Comparison of ENCODE assay signal across 19 cellular contexts in genomic region chr7:50513166-50513871, GRCh38. TPM values are rescaled to one million over a fixed set of nuclear protein-coding genes. Genes with fewer than 3 reads are reported as not detected.
DNase-seq lines count a peak whose midpoint lies in the region; ATAC-seq, FAIRE-seq and TF ChIP-seq lines count a peak whose summit lies in the region.
"Had no signal": no experiment of that assay in that cellular context is flagged by ENCODE, and none has a peak within 500 bp of the region (broad histone marks: within the 10 kb centered on the region; RNA-seq: fewer than 3 reads in every experiment).

No MANE protein-coding gene starts in this region.

- H3K4me1 Mint-ChIP-seq in H9, result peaks cover 12 to 18% of the 10 kb centered on the region in 2 experiments
- no peaks in the 10 kb centered on the region for H3K4me1 Mint-ChIP-seq in naive thymus-derived CD8-positive, alpha-beta T cell

- H4K8ac ChIP-seq in H9 (replicated peaks; ENCODE audit: insufficient read length, low read depth, low read length), result no peak overlapping the region
- H4K8ac ChIP-seq in trophoblast cell (ENCODE audit: low read depth, low read length), result no peak overlapping the region

- H3K23ac ChIP-seq in H9 (ENCODE audit: insufficient read length, low read depth, low read length), result no peak overlapping the region
- H3K23ac ChIP-seq in trophoblast cell (ENCODE audit: low read length), result peak overlapping the region; percentile 89

- H3K56ac ChIP-seq in H9 (ENCODE audit: insufficient read length, low read depth, low read length), result no peak overlapping the region

- dilution Hi-C loops in keratinocyte (cut with MboI; ENCODE audit: extremely low pct_ligation_motif_present, low sequenced_read_pairs), result no loop called here

- H2BK12ac ChIP-seq in H9 (ENCODE audit: insufficient read length, low read depth, low read length), result no peak overlapping the region
- no peak overlapping the region for H2BK12ac ChIP-seq in trophoblast cell (ENCODE audit: low read length)

- no CpG with 5 or more reads among the region's 14 CpGs for WGBS in H9 (ENCODE audit: extremely low coverage, insufficient read length, low lambda C conversion rate)
- WGBS in trophoblast cell (ENCODE audit: extremely low coverage, insufficient coverage, insufficient read length), result no CpG with 5 or more reads among the region's 14 CpGs

- no peak overlapping the region for H3T11ph ChIP-seq in H9 (ENCODE audit: low read length)

- H3K18ac ChIP-seq in H9 (ENCODE audit: insufficient read length, low read depth, low read length), result no peak overlapping the region
- no peak overlapping the region for H3K18ac ChIP-seq in trophoblast cell (ENCODE audit: low read length)

- peak overlapping the region in 2 of 3 experiments; percentile 13 to 87; a peak in 3 of 7 replicates for H3K27ac Mint-ChIP-seq in H9
- H3K27ac Mint-ChIP-seq in naive thymus-derived CD8-positive, alpha-beta T cell, result peak overlapping the region in 1 of 10 donors; percentile 45
- H3K27ac Mint-ChIP-seq: CD8-positive, alpha-beta T cell had no signal

- H3K27me3 ChIP-seq in H9 (ENCODE audit: insufficient read depth, low read length) (no peaks in the 10 kb centered on the region), keratinocyte (ENCODE audit: control insufficient read depth, extremely low read depth, insufficient read depth, low read length) (no peaks in the 10 kb centered on the region), trophoblast cell (ENCODE audit: insufficient read depth, low read length) (no peaks in the 10 kb centered on the region)
- H3K27me3 ChIP-seq: Peyer's patch had no signal

- no peak overlapping the region for H4K5ac ChIP-seq in H9 (ENCODE audit: insufficient read length, low read depth, low read length)

- H3K36me3 ChIP-seq in keratinocyte (ENCODE audit: control insufficient read depth in 2 of 2, extremely low read depth in 1 of 2, insufficient read depth in 2 of 2, low read length in 2 of 2), result no peaks in the 10 kb centered on the region
- H3K36me3 ChIP-seq in trophoblast cell (ENCODE audit: control insufficient read depth in 1 of 2, insufficient read depth in 2 of 2, low read length in 2 of 2), result no peaks in the 10 kb centered on the region
- H3K36me3 ChIP-seq: HAP-1 had no signal

- ATAC-seq in naive thymus-derived CD8-positive, alpha-beta T cell, result no peak
- ATAC-seq in HG03342 (IDR thresholded peaks at IDR 0.05; ENCODE audit: unreplicated experiment) (no peak), HG03565 (IDR thresholded peaks at IDR 0.05; ENCODE audit: unreplicated experiment) (no peak)
- ATAC-seq: CD8-positive, alpha-beta T cell had no signal

- H4K20me1 ChIP-seq in H9 (ENCODE audit: control insufficient read depth, insufficient read depth, insufficient read length), result no peaks in the 10 kb centered on the region
- H4K20me1 ChIP-seq in keratinocyte (ENCODE audit: control insufficient read depth, extremely low read depth, insufficient read depth, low read length), result no peaks in the 10 kb centered on the region

- peaks cover 16 to 21% of the 10 kb centered on the region in 2 experiments; a peak in 4 of 5 replicates for H3K9me3 Mint-ChIP-seq in H9
- H3K9me3 Mint-ChIP-seq in naive thymus-derived CD8-positive, alpha-beta T cell, result peaks cover 0 to 22% (median 12%) of the 10 kb centered on the region in 9 donors
- H3K9me3 Mint-ChIP-seq: CD8-positive, alpha-beta T cell had no signal

- no peaks in the 10 kb centered on the region for H3K9me3 ChIP-seq in H9 (ENCODE audit: control insufficient read depth, low read depth, low read length)
- no peaks in the 10 kb centered on the region for H3K9me3 ChIP-seq in keratinocyte (ENCODE audit: control insufficient read depth, low read depth, low read length)
- no peaks in the 10 kb centered on the region for H3K9me3 ChIP-seq in trophoblast cell (ENCODE audit: insufficient read depth, low read depth, low read length)
- H3K9me3 ChIP-seq: HAP-1, Peyer's patch, SK-N-SH had no signal

- no peak overlapping the region for H2BK15ac ChIP-seq in H9 (ENCODE audit: low read depth, low read length)

- H3K23me2 ChIP-seq in H9 (ENCODE audit: insufficient read length, low read depth, low read length, poor library complexity, severe bottlenecking), result no peaks in the 10 kb centered on the region

- no peaks in the 10 kb centered on the region for H3K9me1 ChIP-seq in keratinocyte (ENCODE audit: control insufficient read depth, extremely low read depth, insufficient read depth, low read length)

- H3K14ac ChIP-seq in H9 (ENCODE audit: insufficient read depth, low read length) (peak overlapping the region; percentile 77; the same call in 1 of the 2 replicates), trophoblast cell (ENCODE audit: low read length) (no peak overlapping the region)

- H2BK5ac ChIP-seq in H9 (ENCODE audit: insufficient read length, low read length) (no peak overlapping the region), trophoblast cell (ENCODE audit: low read depth, low read length, poor library complexity) (no peak overlapping the region)

- no peak for FAIRE-seq in keratinocyte (lab: Jason Lieb, UNC)

- H4K91ac ChIP-seq in H9 (ENCODE audit: insufficient read length, low read depth, low read length) (no peak overlapping the region), trophoblast cell (ENCODE audit: low read depth, low read length) (no peak overlapping the region)

- no peak overlapping the region for H4K12ac ChIP-seq in trophoblast cell (ENCODE audit: low read depth, low read length)

- no peak overlapping the region for H3K4me3 ChIP-seq in choroid plexus epithelial cell (ENCODE audit: low read depth, low read length)
- no peak overlapping the region for H3K4me3 ChIP-seq in keratinocyte (ENCODE audit: control insufficient read depth in 2 of 3, extremely low read depth in 1 of 3, insufficient read depth in 2 of 3, low read depth in 1 of 3, low read length in 3 of 3)
- H3K4me3 ChIP-seq in trophoblast cell (ENCODE audit: low read depth, low read length), result no peak overlapping the region
- H3K4me3 ChIP-seq: HAP-1, Peyer's patch had no signal

- H3K79me2 ChIP-seq in H9 (ENCODE audit: insufficient read depth, low read length) (no peaks in the 10 kb centered on the region), keratinocyte (ENCODE audit: control insufficient read depth, insufficient read depth, low read length) (no peaks in the 10 kb centered on the region), trophoblast cell (ENCODE audit: control insufficient read depth, insufficient read depth, low read length, poor library complexity) (no peaks in the 10 kb centered on the region)

- H3K27ac ChIP-seq in H9 (ENCODE audit: insufficient read length, low read depth, low read length) (no peak overlapping the region), keratinocyte (ENCODE audit: control insufficient read depth, insufficient read depth, low read length) (no peak overlapping the region), trophoblast cell (ENCODE audit: low read depth, low read length) (no peak overlapping the region)
- H3K27ac ChIP-seq: Peyer's patch had no signal

- H3K9ac ChIP-seq in H9 (ENCODE audit: extremely low read depth, insufficient read length, low read length) (no peak overlapping the region), keratinocyte (ENCODE audit: control insufficient read depth, extremely low read depth, insufficient read depth, low read length) (no peak overlapping the region), trophoblast cell (ENCODE audit: low read length) (no peak overlapping the region)
- H3K9ac ChIP-seq: SK-N-SH had no signal

- H3K4me3 Mint-ChIP-seq in H9, result no peak overlapping the region
- H3K4me3 Mint-ChIP-seq in naive thymus-derived CD8-positive, alpha-beta T cell, result no peak overlapping the region
- H3K4me3 Mint-ChIP-seq: CD8-positive, alpha-beta T cell had no signal

- H3K27me3 Mint-ChIP-seq in H9 (ENCODE audit: low read depth), result peaks cover 2% of the 10 kb centered on the region; the same call in 1 of the 2 replicates
- peaks cover 18 to 64% (median 28%) of the 10 kb centered on the region in 5 donors for H3K27me3 Mint-ChIP-seq in naive thymus-derived CD8-positive, alpha-beta T cell

- POLR2A ChIA-PET in naive thymus-derived CD8-positive, alpha-beta T cell (lab: Charles Lee), result no interaction called here

- H2BK20ac ChIP-seq in H9 (ENCODE audit: low read depth, low read length, poor library complexity, severe bottlenecking), result no peak overlapping the region

- peaks cover 0 to 25% (median 0%) of the 10 kb centered on the region in 3 experiments; a peak in 5 of 7 replicates for H3K36me3 Mint-ChIP-seq in H9 (ENCODE audit: insufficient read depth in 1 of 3, low read depth in 3 of 3)
- peaks cover 0 to 13% (median 9%) of the 10 kb centered on the region in 3 donors for H3K36me3 Mint-ChIP-seq in naive thymus-derived CD8-positive, alpha-beta T cell
- H3K36me3 Mint-ChIP-seq: CD8-positive, alpha-beta T cell had no signal

- H3K79me1 ChIP-seq in H9 (ENCODE audit: insufficient read depth, low read depth, low read length, poor library complexity, severe bottlenecking) (no peaks in the 10 kb centered on the region), trophoblast cell (ENCODE audit: low read length) (no peaks in the 10 kb centered on the region)

- DNase-seq in H9 (no peak), choroid plexus epithelial cell (ENCODE audit: low read depth) (peak; percentile 14), keratinocyte (ENCODE audit: low read depth, low spot score) (no peak), trophoblast cell (no peak), NCI-H1694 treated with DMSO at 0.1 percent for 48 hours (lab: John Stamatoyannopoulos, UW) (no peak)
- no peak for DNase-seq in naive thymus-derived CD8-positive, alpha-beta T cell
- DNase-seq: ACHN; CD8-positive, alpha-beta T cell; NCI-H1092; NCI-H187; NCI-H446 treated with DMSO at 0.1 percent for 48 hours; NCI-H774; Peyer's patch; Right ventricle myocardium superior; SK-N-SH had no signal

- H3K4me1 ChIP-seq in H9 (ENCODE audit: insufficient read depth, low read length) (no peaks in the 10 kb centered on the region), keratinocyte (ENCODE audit: control insufficient read depth, extremely low read depth, insufficient read depth, low read length) (peaks cover 4% of the 10 kb centered on the region), trophoblast cell (ENCODE audit: control insufficient read depth in 1 of 2, insufficient read depth in 2 of 2, low read length in 2 of 2) (no peaks in the 10 kb centered on the region)
- H3K4me1 ChIP-seq: HAP-1, Peyer's patch had no signal

- H2BK120ac ChIP-seq in H9 (ENCODE audit: low read depth, low read length, poor library complexity, severe bottlenecking), result no peak overlapping the region
- no peak overlapping the region for H2BK120ac ChIP-seq in trophoblast cell (ENCODE audit: insufficient read depth, low read length, poor library complexity)

- H2AFZ ChIP-seq in H9 (ENCODE audit: low read length) (no peak overlapping the region), keratinocyte (ENCODE audit: control insufficient read depth, low read length) (peak overlapping the region; percentile 74), trophoblast cell (ENCODE audit: insufficient read depth, low read length, poor library complexity) (no peak overlapping the region)

- H2AK5ac ChIP-seq in H9 (ENCODE audit: insufficient read length, low read length), result no peak overlapping the region
- H2AK5ac ChIP-seq in trophoblast cell (ENCODE audit: low read length), result no peak overlapping the region

- no peak for TF ChIP-seq CTCF in H9 (conservative IDR thresholded peaks at IDR 0.05)
- TF ChIP-seq CTCF in choroid plexus epithelial cell (conservative IDR thresholded peaks at IDR 0.05; ENCODE audit: low read depth, low read length), result no peak
- no peak for TF ChIP-seq CTCF in keratinocyte (optimal IDR thresholded peaks at IDR 0.05 in 1 of 3, IDR thresholded peaks at IDR 0.05 in 1 of 3, conservative IDR thresholded peaks at IDR 0.05 in 1 of 3; ENCODE audit: extremely low read depth in 1 of 3, insufficient read depth in 2 of 3, low read length in 3 of 3)

- no peak overlapping the region for H3K4ac ChIP-seq in H9 (ENCODE audit: low read depth, low read length)
- H3K4ac ChIP-seq in trophoblast cell (ENCODE audit: low read depth, low read length), result no peak overlapping the region

- H3K4me2 ChIP-seq in H9 (ENCODE audit: insufficient read depth, insufficient read length, low read length), result no peak overlapping the region
- peak overlapping the region; percentile 37 for H3K4me2 ChIP-seq in keratinocyte (ENCODE audit: control insufficient read depth, extremely low read depth, insufficient read depth, low read depth, low read length)
- H3K4me2 ChIP-seq in trophoblast cell (ENCODE audit: low read length), result no peak overlapping the region
- H3K4me2 ChIP-seq: SK-N-SH had no signal

RNA-seq across cellular contexts. Expression of gene DDC, which starts 51.9 kb away (rescaled TPM):
- total RNA-seq in H9 (2021), result not detected in 2 replicates
- polyA plus RNA-seq in keratinocyte, result not detected in 3 replicates
- polyA plus RNA-seq in keratinocyte (2011; ENCODE audit: low read depth), result not detected
- polyA plus RNA-seq in keratinocyte (2011; cell fraction: cytosol; rRNA removed), result not detected in 2 replicates
- polyA plus RNA-seq in keratinocyte (2011; cell fraction: nucleus; rRNA removed), result not detected in 2 replicates
- not detected in 2 replicates for polyA plus RNA-seq in keratinocyte (2012; ENCODE audit: low replicate concordance)
- polyA minus RNA-seq in keratinocyte, result not detected in 3 replicates
- not detected for polyA minus RNA-seq in keratinocyte (2011; cell fraction: cytosol; rRNA and poly(A)+ RNA removed)
- polyA minus RNA-seq in keratinocyte (2011; cell fraction: nucleus; rRNA and poly(A)+ RNA removed), result not detected in 2 replicates
- polyA plus RNA-seq in trophoblast cell (2013), result 0.26 TPM in 1 of 2 replicates, not detected in the other
- total RNA-seq in naive thymus-derived CD8-positive, alpha-beta T cell, result not detected
- polyA plus RNA-seq in naive thymus-derived CD8-positive, alpha-beta T cell, result not detected
- total RNA-seq: CD8-positive, alpha-beta T cell; Daoy; Right ventricle myocardium superior had no signal
